In genomic region chr2:68362069-68362468, GRCh38 we compare ENCODE assay signal across 8 cellular contexts. TPM values are rescaled to one million over a fixed set of nuclear protein-coding genes. Genes with fewer than 3 reads are reported as not detected.
DNase-seq lines count a peak whose midpoint lies in the region; ATAC-seq and TF ChIP-seq lines count a peak whose summit lies in the region.

No MANE protein-coding gene starts in this region.

- no peaks in the 10 kb centered on the region for H3K9me3 ChIP-seq in CD4-positive, CD25-positive, alpha-beta regulatory T cell (ENCODE audit: control insufficient read depth in 2 of 2, low read length in 2 of 2)
- H3K9me3 ChIP-seq in OCI-LY3 (ENCODE audit: insufficient read depth, low read length) (no peaks in the 10 kb centered on the region), esophagus squamous epithelium (no peaks in the 10 kb centered on the region)

- no peaks in the 10 kb centered on the region for H3K36me3 Mint-ChIP-seq in CD4-positive, CD25-positive, alpha-beta regulatory T cell
- H3K36me3 Mint-ChIP-seq in natural killer cell treated with Interleukin-12 subunit alpha and Interleukin-12 subunit beta and Interleukin-15 and Interleukin-18, amount 100 ng/mL, for 72 hours = peaks cover 10% of the 10 kb centered on the region
- no peaks in the 10 kb centered on the region for H3K36me3 Mint-ChIP-seq in stimulated activated naive CD8-positive, alpha-beta T cell treated with anti-CD3 and anti-CD28 coated beads, Interleukin-15, Interleukin-2, amounts not matched to agents 100 ng/mL and 50 ng/mL, for 24 hours (ENCODE audit: low read depth)

- DNase-seq in CD4-positive, CD25-positive, alpha-beta regulatory T cell = peak; percentile 67 to 84 (median 82)
- peak; percentile 24 for DNase-seq in HS-5 (ENCODE audit: low read depth)
- peak; percentile 56 for DNase-seq in activated CD8-positive, alpha-beta memory T cell treated with anti-CD3 and anti-CD28 coated beads, Interleukin-2, amount 50 U/mL, for 24 hours (ENCODE audit: extremely low read depth)
- DNase-seq in esophagus squamous epithelium (lab: John Stamatoyannopoulos, UW) = peak; percentile 8
- peak; percentile 86 for DNase-seq in natural killer cell treated with Interleukin-12 subunit alpha and Interleukin-12 subunit beta and Interleukin-15 and Interleukin-18, amount 100 ng/mL, for 72 hours (ENCODE audit: low spot score)

- peak overlapping the region; percentile 40; the same call in 1 of the 2 replicates for H2AFZ ChIP-seq in OCI-LY3 (ENCODE audit: low read depth, low read length)

- 19 to 20% methylated on average over 12 of the region's 12 CpGs for WGBS in esophagus squamous epithelium, 2 donors

- H3K27ac Mint-ChIP-seq in CD4-positive, CD25-positive, alpha-beta regulatory T cell = peak overlapping the region; percentile 12 to 52 (median 18)
- peak overlapping the region; percentile 89 to 99 for H3K27ac Mint-ChIP-seq in natural killer cell treated with Interleukin-12 subunit alpha and Interleukin-12 subunit beta and Interleukin-15 and Interleukin-18, amount 100 ng/mL, for 72 hours
- peak overlapping the region; percentile 75 for H3K27ac Mint-ChIP-seq in stimulated activated naive CD8-positive, alpha-beta T cell treated with anti-CD3 and anti-CD28 coated beads, Interleukin-15, Interleukin-2, amounts not matched to agents 100 ng/mL and 50 ng/mL, for 24 hours

- H3K36me3 ChIP-seq in CD4-positive, CD25-positive, alpha-beta regulatory T cell (ENCODE audit: control insufficient read depth, insufficient read depth, low read length) = no peaks in the 10 kb centered on the region
- H3K36me3 ChIP-seq in OCI-LY3 (replicated peaks; ENCODE audit: low read depth, low read length) (peaks cover 17% of the 10 kb centered on the region), esophagus squamous epithelium (no peaks in the 10 kb centered on the region)

- no peaks in the 10 kb centered on the region for H3K27me3 Mint-ChIP-seq in CD4-positive, CD25-positive, alpha-beta regulatory T cell
- H3K27me3 Mint-ChIP-seq in natural killer cell treated with Interleukin-12 subunit alpha and Interleukin-12 subunit beta and Interleukin-15 and Interleukin-18, amount 100 ng/mL, for 72 hours = no peaks in the 10 kb centered on the region
- peaks cover 3% of the 10 kb centered on the region for H3K27me3 Mint-ChIP-seq in stimulated activated naive CD8-positive, alpha-beta T cell treated with anti-CD3 and anti-CD28 coated beads, Interleukin-15, Interleukin-2, amounts not matched to agents 100 ng/mL and 50 ng/mL, for 24 hours

- TF ChIP-seq CTCF in OCI-LY3 (IDR thresholded peaks at IDR 0.05; ENCODE audit: low read depth, low read length) (peak; percentile 84), esophagus squamous epithelium (IDR thresholded peaks at IDR 0.05) (peak; percentile 55 to 86 (median 82))

- no peaks in the 10 kb centered on the region for H3K27me3 ChIP-seq in CD4-positive, CD25-positive, alpha-beta regulatory T cell (ENCODE audit: control insufficient read depth, insufficient read depth, low read length)
- H3K27me3 ChIP-seq in OCI-LY3 (ENCODE audit: low read depth, low read length) (no peaks in the 10 kb centered on the region), esophagus squamous epithelium (no peaks in the 10 kb centered on the region)

- peak overlapping the region; percentile 88 for H3K9ac ChIP-seq in OCI-LY3 (ENCODE audit: low read length)

- no peak for TF ChIP-seq POLR2A in esophagus squamous epithelium (IDR thresholded peaks at IDR 0.05)

- peak overlapping the region; percentile 94 for H3K4me2 ChIP-seq in OCI-LY3 (ENCODE audit: low read length)

- H3K27ac ChIP-seq in CD4-positive, CD25-positive, alpha-beta regulatory T cell (ENCODE audit: insufficient read depth, low read length, poor library complexity, severe bottlenecking) = no peak overlapping the region
- H3K27ac ChIP-seq in OCI-LY3 (ENCODE audit: low read length) (peak overlapping the region; percentile 95), esophagus squamous epithelium (peak overlapping the region in 1 of 4 donors; percentile 13)

- peaks cover 5 to 13% (median 10%) of the 10 kb centered on the region in 4 donors for H3K4me1 Mint-ChIP-seq in CD4-positive, CD25-positive, alpha-beta regulatory T cell
- H3K4me1 Mint-ChIP-seq in natural killer cell treated with Interleukin-12 subunit alpha and Interleukin-12 subunit beta and Interleukin-15 and Interleukin-18, amount 100 ng/mL, for 72 hours (ENCODE audit: low read depth in 2 of 2) = peaks cover 42 to 50% of the 10 kb centered on the region in 2 donors
- peaks cover 45% of the 10 kb centered on the region for H3K4me1 Mint-ChIP-seq in stimulated activated naive CD8-positive, alpha-beta T cell treated with anti-CD3 and anti-CD28 coated beads, Interleukin-15, Interleukin-2, amounts not matched to agents 100 ng/mL and 50 ng/mL, for 24 hours (ENCODE audit: low read depth)

- H3K4me3 ChIP-seq in CD4-positive, CD25-positive, alpha-beta regulatory T cell (ENCODE audit: low read depth, low read length) = peak overlapping the region; percentile 65
- H3K4me3 ChIP-seq in OCI-LY3 (ENCODE audit: low read length) (peak overlapping the region; percentile 69), esophagus squamous epithelium (peak overlapping the region in 1 of 4 donors; percentile 49)

- intact Hi-C loops in esophagus squamous epithelium (cut with DNase I) = loop anchor here (5.0 kb wide), 1 partner anchor 80 kb away; no protein-coding TSS in a partner anchor

- H3K4me3 Mint-ChIP-seq in CD4-positive, CD25-positive, alpha-beta regulatory T cell = peak overlapping the region; percentile 4 to 80 (median 54)
- peak overlapping the region; percentile 98 for H3K4me3 Mint-ChIP-seq in natural killer cell treated with Interleukin-12 subunit alpha and Interleukin-12 subunit beta and Interleukin-15 and Interleukin-18, amount 100 ng/mL, for 72 hours
- peak overlapping the region; percentile 66 for H3K4me3 Mint-ChIP-seq in stimulated activated naive CD8-positive, alpha-beta T cell treated with anti-CD3 and anti-CD28 coated beads, Interleukin-15, Interleukin-2, amounts not matched to agents 100 ng/mL and 50 ng/mL, for 24 hours

- peaks cover 43% of the 10 kb centered on the region for H3K79me2 ChIP-seq in OCI-LY3 (ENCODE audit: low read length)

- peak; percentile 90 to 92 for ATAC-seq in CD4-positive, CD25-positive, alpha-beta regulatory T cell (ENCODE audit: low read depth in 2 of 2)
- ATAC-seq in GM19397 (IDR thresholded peaks at IDR 0.05; ENCODE audit: unreplicated experiment) = peak; percentile 46
- peak; percentile 75 to 82 for ATAC-seq in natural killer cell treated with Interleukin-12 subunit alpha and Interleukin-12 subunit beta and Interleukin-15 and Interleukin-18, amount 100 ng/mL, for 72 hours

- H3K9me3 Mint-ChIP-seq in CD4-positive, CD25-positive, alpha-beta regulatory T cell = no peaks in the 10 kb centered on the region
- no peaks in the 10 kb centered on the region for H3K9me3 Mint-ChIP-seq in natural killer cell treated with Interleukin-12 subunit alpha and Interleukin-12 subunit beta and Interleukin-15 and Interleukin-18, amount 100 ng/mL, for 72 hours
- H3K9me3 Mint-ChIP-seq in stimulated activated naive CD8-positive, alpha-beta T cell treated with anti-CD3 and anti-CD28 coated beads, Interleukin-15, Interleukin-2, amounts not matched to agents 100 ng/mL and 50 ng/mL, for 24 hours = no peaks in the 10 kb centered on the region

- H4K20me1 ChIP-seq in OCI-LY3 (ENCODE audit: insufficient read depth, low read length) = peaks cover 8% of the 10 kb centered on the region

- no peaks in the 10 kb centered on the region for H3K4me1 ChIP-seq in CD4-positive, CD25-positive, alpha-beta regulatory T cell (ENCODE audit: control insufficient read depth, insufficient read depth, low read length, poor library complexity, severe bottlenecking)
- H3K4me1 ChIP-seq in OCI-LY3 (ENCODE audit: low read length) (peaks cover 56% of the 10 kb centered on the region), esophagus squamous epithelium (peaks cover 0 to 18% (median 0%) of the 10 kb centered on the region in 3 donors)

RNA-seq across cellular contexts. Expression of gene PLEK, which starts 3.0 kb away (rescaled TPM):
- 10.1 TPM for total RNA-seq in CD4-positive, CD25-positive, alpha-beta regulatory T cell
- polyA plus RNA-seq in CD4-positive, CD25-positive, alpha-beta regulatory T cell = 1 to 10 TPM; 2.2 to 8.7 (median 5.1) TPM
- total RNA-seq in esophagus squamous epithelium = 1 to 10 TPM in 3 of 4 donors, under 1 TPM in 1; 0.34 to 8.2 (median 3.4) TPM
- total RNA-seq in natural killer cell treated with Interleukin-12 subunit alpha and Interleukin-12 subunit beta and Interleukin-15 and Interleukin-18, amount 100 ng/mL, for 72 hours = 100 to 1,000 TPM; 209 to 569 TPM

RNA-seq across cellular contexts. Expression of gene CNRIP1, which starts 42.3 kb away (rescaled TPM):
- not detected for total RNA-seq in CD4-positive, CD25-positive, alpha-beta regulatory T cell
- under 1 TPM in 1 of 4 donors, not detected in 3; 0.22 TPM for polyA plus RNA-seq in CD4-positive, CD25-positive, alpha-beta regulatory T cell
- 10 to 100 TPM in 1 of 4 donors, 1 to 10 TPM in 2, under 1 TPM in 1; 0.61 to 21.4 (median 5.0) TPM for total RNA-seq in esophagus squamous epithelium
- total RNA-seq in natural killer cell treated with Interleukin-12 subunit alpha and Interleukin-12 subunit beta and Interleukin-15 and Interleukin-18, amount 100 ng/mL, for 72 hours = not detected

Comparison
In these comparisons a context has a peak if more than half of its experiments do, and no peak if none do; other contexts are left out.
1. DNase-seq: peak in every context shown above with its lines; median percentile 86 in natural killer cell treated with Interleukin-12 subunit alpha and Interleukin-12 subunit beta and Interleukin-15 and Interleukin-18, amount 100 ng/mL, for 72 hours; 82 in CD4-positive, CD25-positive, alpha-beta regulatory T cell; 56 in activated CD8-positive, alpha-beta memory T cell treated with anti-CD3 and anti-CD28 coated beads, Interleukin-2, amount 50 U/mL, for 24 hours; 24 in HS-5; 8 in esophagus squamous epithelium.
2. H3K27ac Mint-ChIP-seq: peak in every context shown above with its lines; median percentile 94 in natural killer cell treated with Interleukin-12 subunit alpha and Interleukin-12 subunit beta and Interleukin-15 and Interleukin-18, amount 100 ng/mL, for 72 hours; 75 in stimulated activated naive CD8-positive, alpha-beta T cell treated with anti-CD3 and anti-CD28 coated beads, Interleukin-15, Interleukin-2, amounts not matched to agents 100 ng/mL and 50 ng/mL, for 24 hours; 18 in CD4-positive, CD25-positive, alpha-beta regulatory T cell.
3. RNA of gene PLEK, which starts 3.0 kb away (total RNA-seq): 209 to 569 TPM in natural killer cell treated with Interleukin-12 subunit alpha and Interleukin-12 subunit beta and Interleukin-15 and Interleukin-18, amount 100 ng/mL, for 72 hours; 10.1 TPM in CD4-positive, CD25-positive, alpha-beta regulatory T cell (single experiment) and 0.34 to 8.2 TPM in esophagus squamous epithelium; every median in the first group is over 10 times any median in the second.
4. Peak in every context shown above with its lines, with median percentiles within 50 percentile points of each other: ATAC-seq and H3K4me3 Mint-ChIP-seq.